24 cellular contexts compared by ENCODE assay signal in the genomic region with DNA sequence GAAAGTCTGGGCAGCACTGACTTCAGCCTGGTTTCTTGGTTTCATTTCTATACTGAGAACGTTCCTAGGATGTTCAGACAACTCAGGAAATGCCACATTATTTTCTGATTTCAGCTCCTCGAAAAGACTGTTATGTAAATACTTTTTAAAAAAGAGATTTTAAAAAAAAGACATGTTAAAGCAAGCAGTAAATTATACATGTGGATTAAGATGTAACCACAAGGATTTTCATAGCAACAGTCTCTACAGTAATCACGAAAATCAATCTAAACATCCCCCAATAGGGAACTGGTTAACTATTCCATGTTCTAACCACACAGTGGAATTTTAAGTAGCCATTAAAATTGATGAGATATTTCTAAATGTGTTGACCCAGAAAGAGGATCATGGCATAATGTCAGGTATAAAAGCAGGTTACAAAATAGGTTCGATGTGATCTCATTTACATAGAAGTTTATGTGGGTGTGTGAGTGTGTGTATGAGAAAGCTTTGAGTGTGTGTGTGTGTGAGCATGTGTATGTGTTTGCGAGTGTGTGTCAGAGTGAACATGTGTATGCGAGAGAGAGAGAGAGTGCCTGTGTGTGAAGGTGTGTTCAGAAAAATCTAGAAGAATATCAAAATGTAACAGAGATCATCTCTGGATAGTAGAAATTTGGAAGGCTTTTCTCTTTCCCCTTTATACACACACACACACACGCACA.
"Had no signal": no experiment of that assay in that cellular context is flagged by ENCODE, and none has a peak within 500 bp of the region (broad histone marks: within the 10 kb centered on the region; RNA-seq: fewer than 3 reads in every experiment).

No MANE protein-coding gene starts in this region.

- H3K4me3 ChIP-seq: MG63, SJSA1 had no signal

- H3K36me3 ChIP-seq: MG63, SJSA1 had no signal

- H3K9me3 ChIP-seq: MG63, SJSA1, SK-N-SH had no signal

- H3K9ac ChIP-seq: SK-N-SH had no signal

- ATAC-seq: HepG2 had no signal

- H3K4me1 ChIP-seq: SJSA1 had no signal

- H3K27ac ChIP-seq: SJSA1 had no signal

- FAIRE-seq: HepG2, RCC 7860 had no signal

- DNase-seq: IMR-90, Karpas-422, KG1, MG63, NCI-H1092 treated with DMSO at 0.1 percent for 48 hours, NCI-H1417, NCI-H1436 treated with DMSO at 0.1 percent for 48 hours, NCI-H1694, NCI-H187 treated with DMSO at 0.1 percent for 48 hours, NCI-H2029 treated with DMSO at 0.1 percent for 48 hours, NCI-H2171 treated with DMSO at 0.1 percent for 48 hours, NCI-H345, NCI-H446 treated with DMSO at 0.1 percent for 48 hours, NCI-H510A treated with DMSO at 0.1 percent for 48 hours, NCI-H526, NCI-H82, Right ventricle myocardium superior, RPMI8226, SIG-M5, SK-N-SH, SW 1271 had no signal
